25 cellular contexts compared by ENCODE assay signal in genomic region chr10:34282186-34282585, GRCh38.
DNase-seq lines count a peak whose midpoint lies in the region; ATAC-seq, FAIRE-seq and TF ChIP-seq lines count a peak whose summit lies in the region.
"Had no signal": no experiment of that assay in that cellular context is flagged by ENCODE, and none has a peak within 500 bp of the region (broad histone marks: within the 10 kb centered on the region; RNA-seq: fewer than 3 reads in every experiment).

No MANE protein-coding gene starts in this region.

- SMC1A ChIA-PET in GM12878 (lab: Charles Lee; ENCODE audit: uncharacterized antibody, unreplicated experiment) = interaction anchor here (1.8 to 1.9 kb wide), 2 partner anchors 15 to 61 kb away, joined by 4 to 7 read pairs; no protein-coding TSS in a partner anchor

- no peak for TF ChIP-seq POLR2A in GM12878 (IDR thresholded peaks at IDR 0.05; ENCODE audit: low read depth, low read length)

- no peak overlapping the region for H3K4me3 ChIP-seq in GM12878
- no peak overlapping the region for H3K4me3 ChIP-seq in tibial artery
- H3K4me3 ChIP-seq: adrenal gland, cardiac muscle cell, lung had no signal

- H3K4me2 ChIP-seq in GM12878 (ENCODE audit: control insufficient read depth, insufficient read depth) = no peak overlapping the region

- H3K36me3 ChIP-seq in GM12878 (ENCODE audit: control insufficient read depth in 2 of 2, insufficient read depth in 2 of 2, low read length in 1 of 2) (no peaks in the 10 kb centered on the region), tibial artery (no peaks in the 10 kb centered on the region)
- H3K36me3 ChIP-seq: adrenal gland, cardiac muscle cell, neutrophil had no signal

- no TSS peak for BruUV-seq in GM12878 (replicated peaks; lab: Mats Ljungman, UMichigan)

- peaks cover 8% of the 10 kb centered on the region for H3K36me3 Mint-ChIP-seq in activated naive CD8-positive, alpha-beta T cell treated with anti-CD3 and anti-CD28 coated beads for 36 hours
- no peaks in the 10 kb centered on the region for H3K36me3 Mint-ChIP-seq in activated naive CD8-positive, alpha-beta T cell treated with anti-CD3 and anti-CD28 coated beads, Interleukin-2, amount 50 U/mL, for 24 hours (ENCODE audit: low read depth)
- H3K36me3 Mint-ChIP-seq: CD14-positive monocyte, WTC11 had no signal

- H3K27ac ChIP-seq in GM12878 (ENCODE audit: control insufficient read depth, insufficient read depth) = no peak overlapping the region
- H3K27ac ChIP-seq in tibial artery = peak overlapping the region; percentile 68 to 79
- no peak overlapping the region for H3K27ac ChIP-seq in caudate nucleus (ENCODE audit: low read depth, low read length)
- H3K27ac ChIP-seq: cardiac muscle cell, neutrophil had no signal

- H3K9me3 ChIP-seq in GM12878 (replicated peaks; ENCODE audit: control insufficient read depth, insufficient read depth, low read length) = no peaks in the 10 kb centered on the region
- no peaks in the 10 kb centered on the region for H3K9me3 ChIP-seq in tibial artery
- H3K9me3 ChIP-seq: adrenal gland, neutrophil had no signal

- peaks cover 23% of the 10 kb centered on the region for H3K4me1 Mint-ChIP-seq in activated naive CD8-positive, alpha-beta T cell treated with anti-CD3 and anti-CD28 coated beads for 36 hours
- peaks cover 19% of the 10 kb centered on the region for H3K4me1 Mint-ChIP-seq in activated naive CD8-positive, alpha-beta T cell treated with anti-CD3 and anti-CD28 coated beads, Interleukin-2, amount 50 U/mL, for 24 hours
- H3K4me1 Mint-ChIP-seq: CD14-positive monocyte had no signal

- no peaks in the 10 kb centered on the region for H4K20me1 ChIP-seq in GM12878 (ENCODE audit: control insufficient read depth, insufficient read depth)

- peak overlapping the region; percentile 42 for H3K27ac Mint-ChIP-seq in activated naive CD8-positive, alpha-beta T cell treated with anti-CD3 and anti-CD28 coated beads for 36 hours
- H3K27ac Mint-ChIP-seq in activated naive CD8-positive, alpha-beta T cell treated with anti-CD3 and anti-CD28 coated beads, Interleukin-2, amount 50 U/mL, for 24 hours = no peak overlapping the region
- H3K27ac Mint-ChIP-seq: CD14-positive monocyte, H9, WTC11 had no signal

- in situ Hi-C loops in GM12878 (cut with MboI) = no loop called here

- H3K27me3 ChIP-seq in GM12878 (replicated peaks in 1 of 2; ENCODE audit: control insufficient read depth in 2 of 2, insufficient read depth in 2 of 2, low read length in 1 of 2) (no peaks in the 10 kb centered on the region), tibial artery (no peaks in the 10 kb centered on the region)
- H3K27me3 ChIP-seq: adrenal gland, cardiac muscle cell, neutrophil had no signal

- H3K27me3 Mint-ChIP-seq in activated naive CD8-positive, alpha-beta T cell treated with anti-CD3 and anti-CD28 coated beads for 36 hours = peaks cover 17% of the 10 kb centered on the region
- peaks cover 7% of the 10 kb centered on the region for H3K27me3 Mint-ChIP-seq in activated naive CD8-positive, alpha-beta T cell treated with anti-CD3 and anti-CD28 coated beads, Interleukin-2, amount 50 U/mL, for 24 hours

- no peak for ATAC-seq in activated naive CD8-positive, alpha-beta T cell treated with anti-CD3 and anti-CD28 coated beads, Interleukin-2, amount 50 U/mL, for 24 hours
- ATAC-seq in HG02870 (IDR thresholded peaks at IDR 0.05; ENCODE audit: unreplicated experiment) (peak; percentile 55), GM12878 (peak; percentile 66), HG03521 (IDR thresholded peaks at IDR 0.05; ENCODE audit: unreplicated experiment) (no peak)
- ATAC-seq: WTC11 had no signal

- TF ChIP-seq RAD21 in GM12878 (IDR thresholded peaks at IDR 0.05; ENCODE audit: insufficient read depth, low read depth, low read length) = no peak

- H3K4me1 ChIP-seq in GM12878 (ENCODE audit: control insufficient read depth, insufficient read depth, low read length) (no peaks in the 10 kb centered on the region), tibial artery (peaks cover 0 to 40% (median 20%) of the 10 kb centered on the region in 4 donors)

- H3K4me3 Mint-ChIP-seq in activated naive CD8-positive, alpha-beta T cell treated with anti-CD3 and anti-CD28 coated beads for 36 hours = no peak overlapping the region
- no peak overlapping the region for H3K4me3 Mint-ChIP-seq in activated naive CD8-positive, alpha-beta T cell treated with anti-CD3 and anti-CD28 coated beads, Interleukin-2, amount 50 U/mL, for 24 hours
- H3K4me3 Mint-ChIP-seq: CD14-positive monocyte, H9, WTC11 had no signal

- POLR2A ChIA-PET in GM12878 (lab: Charles Lee) = no interaction called here

- TF ChIP-seq CTCF in GM12878 (IDR thresholded peaks at IDR 0.05 in 2 of 3, conservative IDR thresholded peaks at IDR 0.05 in 1 of 3; ENCODE audit: control insufficient read depth in 2 of 3, extremely low read depth in 1 of 3, insufficient read depth in 1 of 3, low read depth in 3 of 3, low read length in 3 of 3) (no peak), tibial artery (IDR thresholded peaks at IDR 0.05) (no peak)

- H2AFZ ChIP-seq in GM12878 (ENCODE audit: control insufficient read depth, low read depth, low read length) = no peak overlapping the region

- H3K9ac ChIP-seq in GM12878 (ENCODE audit: control insufficient read depth, insufficient read depth, low read length) = no peak overlapping the region

- intact Hi-C loops in GM12878 (cut with micrococcal nuclease; ENCODE audit: unreplicated experiment) = no loop called here
- intact Hi-C loops in tibial artery (cut with DNase I; ENCODE audit: low total_unique reads) = loop anchor here (10.0 kb wide), 1 partner anchor 947 kb away; the partner anchor contains the start of gene NRP1

- RAD21 ChIA-PET in GM12878 (lab: Charles Lee; ENCODE audit: unreplicated experiment) = no interaction called here

- H3K79me2 ChIP-seq in GM12878 (ENCODE audit: control insufficient read depth, insufficient read depth, low read length) = no peaks in the 10 kb centered on the region

- H3K9me3 Mint-ChIP-seq in activated naive CD8-positive, alpha-beta T cell treated with anti-CD3 and anti-CD28 coated beads for 36 hours = peaks cover 8% of the 10 kb centered on the region
- no peaks in the 10 kb centered on the region for H3K9me3 Mint-ChIP-seq in activated naive CD8-positive, alpha-beta T cell treated with anti-CD3 and anti-CD28 coated beads, Interleukin-2, amount 50 U/mL, for 24 hours
- H3K9me3 Mint-ChIP-seq: H9, WTC11 had no signal

- FAIRE-seq in GM12878 (lab: Jason Lieb, UNC) = no peak
- FAIRE-seq: D721Med, endothelial cell of umbilical vein, urothelium cell line had no signal

- CTCF ChIA-PET in GM12878 (lab: Yijun Ruan, JAX) = interaction anchor here (0.9 to 1.5 kb wide), 3 partner anchors 9 to 45 kb away, joined by 3 to 4 read pairs (median 3); no protein-coding TSS in a partner anchor

- no peak for TF ChIP-seq EP300 in GM12878 (IDR thresholded peaks at IDR 0.05; ENCODE audit: borderline replicate concordance in 1 of 2, control insufficient read depth in 1 of 2, low read depth in 2 of 2, low read length in 2 of 2)

- DNase-seq in activated naive CD8-positive, alpha-beta T cell treated with anti-CD3 and anti-CD28 coated beads for 36 hours = no peak
- no peak for DNase-seq in activated naive CD8-positive, alpha-beta T cell treated with anti-CD3 and anti-CD28 coated beads, Interleukin-2, amount 50 U/mL, for 24 hours
- DNase-seq in GM12878 (ENCODE audit: low read depth, low spot score) (no peak), tibial artery (no peak), caudate nucleus (lab: John Stamatoyannopoulos, UW) (no peak)
- DNase-seq in stimulated activated naive CD4-positive, alpha-beta T cell treated with Interleukin-2 at 50 U/mL for 16 hours (lab: John Stamatoyannopoulos, UW) = no peak
- DNase-seq: ACHN, adrenal gland, dermis blood vessel endothelial cell, H9, hypothalamus, islet precursor cell, NCI-H1436, NCI-H524, substantia nigra had no signal

TF ChIP-seq in GM12878, 131 proteins besides CTCF, POLR2A, EP300 and RAD21 (continues in another document):
- TF ChIP-seq SMC3 (IDR thresholded peaks at IDR 0.05; ENCODE audit: borderline replicate concordance, low read length) (no peak), TCF3 (IDR thresholded peaks at IDR 0.05; ENCODE audit: borderline replicate concordance, insufficient read depth, low read depth, low read length) (no peak), CEBPB (IDR thresholded peaks at IDR 0.05; ENCODE audit: borderline replicate concordance in 1 of 2, low read depth in 2 of 2, low read length in 2 of 2) (peak in 1 of 2 experiments; percentile 51; a peak in 1 of 4 replicates), IKZF2 (IDR thresholded peaks at IDR 0.05) (no peak), ZNF622 (IDR thresholded peaks at IDR 0.05) (no peak), CEBPZ (IDR thresholded peaks at IDR 0.05; ENCODE audit: low read depth, low read length) (no peak)

Comparison
In these comparisons a context has a peak if more than half of its experiments do, and no peak if none do; other contexts are left out.
1. ATAC-seq: peak in HG02870 (single experiment) and GM12878 (single experiment); none in activated naive CD8-positive, alpha-beta T cell treated with anti-CD3 and anti-CD28 coated beads, Interleukin-2, amount 50 U/mL, for 24 hours (single experiment) and HG03521 (single experiment).
2. H3K27ac ChIP-seq: peak in tibial artery (2 of 2); none in GM12878 (single experiment) and caudate nucleus (single experiment).